In genomic region chr2:216369821-216370220, GRCh38 we compare ENCODE assay signal across 41 cellular contexts. TPM values are rescaled to one million over a fixed set of nuclear protein-coding genes. Genes with fewer than 3 reads are reported as not detected.
DNase-seq lines count a peak whose midpoint lies in the region; ATAC-seq, FAIRE-seq and TF ChIP-seq lines count a peak whose summit lies in the region.
"Had no signal": no experiment of that assay in that cellular context is flagged by ENCODE, and none has a peak within 500 bp of the region (broad histone marks: within the 10 kb centered on the region; RNA-seq: fewer than 3 reads in every experiment).

No MANE protein-coding gene starts in this region.

- H3K56ac ChIP-seq in H9 (ENCODE audit: insufficient read length, low read depth, low read length), result no peak overlapping the region

- H3K4me2 ChIP-seq in H9 (ENCODE audit: insufficient read depth, insufficient read length, low read length) (no peak overlapping the region), astrocyte (ENCODE audit: low read length) (peak overlapping the region; percentile 96)

- H4K91ac ChIP-seq in H9 (ENCODE audit: insufficient read length, low read depth, low read length), result no peak overlapping the region

- H3K9me3 Mint-ChIP-seq in H9 (no peaks in the 10 kb centered on the region), astrocyte (ENCODE audit: unreplicated experiment) (peaks cover 2% of the 10 kb centered on the region), nephron progenitor cell (no peaks in the 10 kb centered on the region)
- H3K9me3 Mint-ChIP-seq: activated CD8-positive, alpha-beta T cell treated with anti-CD3 and anti-CD28 coated beads for 36 hours; activated naive CD4-positive, alpha-beta T cell treated with anti-CD3 and anti-CD28 coated beads, Interleukin-2, amount 10 ng/mL, durations not matched to agents 7 days and 5 days had no signal

- H3K9ac ChIP-seq in H9 (ENCODE audit: extremely low read depth, insufficient read length, low read length) (no peak overlapping the region), astrocyte (ENCODE audit: low read length) (no peak overlapping the region)

- peaks cover 66% of the 10 kb centered on the region for H3K27me3 Mint-ChIP-seq in H9 (ENCODE audit: low read depth)
- no peaks in the 10 kb centered on the region for H3K27me3 Mint-ChIP-seq in astrocyte (ENCODE audit: low read depth, unreplicated experiment)
- H3K27me3 Mint-ChIP-seq in nephron progenitor cell (ENCODE audit: low read depth, poor library complexity), result peaks cover 91% of the 10 kb centered on the region

- no peak overlapping the region for H2AFZ ChIP-seq in H9 (ENCODE audit: low read length)
- no peak overlapping the region for H2AFZ ChIP-seq in astrocyte (ENCODE audit: low read depth, low read length)

- H3T11ph ChIP-seq in H9 (ENCODE audit: low read length), result no peak overlapping the region

- H2BK5ac ChIP-seq in H9 (ENCODE audit: insufficient read length, low read length), result no peak overlapping the region

- peak overlapping the region in 1 of 3 experiments; percentile 68; a peak in 1 of 7 replicates for H3K27ac Mint-ChIP-seq in H9
- H3K27ac Mint-ChIP-seq in astrocyte (ENCODE audit: unreplicated experiment), result no peak overlapping the region
- H3K27ac Mint-ChIP-seq in nephron progenitor cell, result no peak overlapping the region
- H3K27ac Mint-ChIP-seq: activated CD8-positive, alpha-beta T cell treated with anti-CD3 and anti-CD28 coated beads for 36 hours; activated naive CD4-positive, alpha-beta T cell treated with anti-CD3 and anti-CD28 coated beads, Interleukin-2, amount 10 ng/mL, durations not matched to agents 7 days and 5 days had no signal

- DNase-seq in AG09309 (ENCODE audit: low read depth) (no peak), H9 (no peak), astrocyte (ENCODE audit: low read depth) (no peak), nephron progenitor cell (no peak), breast epithelium (ENCODE audit: low spot score in 2 of 2) (no peak), anterior cingulate cortex (lab: John Stamatoyannopoulos, UW) (no peak), posterior vena cava (ENCODE audit: low spot score) (no peak)
- DNase-seq: activated CD4-positive, alpha-beta T cell treated with anti-CD3 and anti-CD28 coated beads for 1 hour; activated CD8-positive, alpha-beta memory T cell treated with anti-CD3 and anti-CD28 coated beads, Interleukin-2, amount 50 U/mL, for 48 hours; activated CD8-positive, alpha-beta T cell treated with anti-CD3 and anti-CD28 coated beads for 36 hours; activated naive CD4-positive, alpha-beta T cell treated with anti-CD3 and anti-CD28 coated beads, Interleukin-2, amount 10 ng/mL, durations not matched to agents 7 days and 5 days; amniotic stem cell; COR-L47; DMS53; effector CD8-positive, alpha-beta T cell; foreskin melanocyte; GOT3; heart right ventricle; Karpas-422; kidney; left ventricle myocardium superior; mesendoderm; NCI-H1417 treated with DMSO at 0.1 percent for 48 hours; NCI-H2029 treated with DMSO at 0.1 percent for 48 hours; NCI-H2227 treated with DMSO at 0.1 percent for 48 hours; NCI-H526 treated with DMSO at 0.1 percent for 48 hours; NK-92 treated with Interleukin-12 subunit alpha and Interleukin-12 subunit beta, amount 100 ng/mL, for 24 hours; posterior cingulate gyrus; right lobe of liver; stimulated activated CD4-positive, alpha-beta T cell treated with anti-CD3 and anti-CD28 coated beads, Interleukin-12 subunit alpha, Interleukin-12 subunit beta, amount 100 ng/mL, for 4 hours; stimulated activated CD4-positive, alpha-beta T cell treated with anti-CD3 and anti-CD28 coated beads, Interleukin-2, amount 100 ng/mL, for 48 hours; T-helper 2 cell; thyroid gland had no signal

- no peak overlapping the region for H4K8ac ChIP-seq in H9 (replicated peaks; ENCODE audit: insufficient read length, low read depth, low read length)

- H3K36me3 ChIP-seq in astrocyte (ENCODE audit: insufficient read depth, low read length) (no peaks in the 10 kb centered on the region), breast epithelium (no peaks in the 10 kb centered on the region)
- H3K36me3 ChIP-seq: heart right ventricle, neutrophil, right lobe of liver, thyroid gland, vagina had no signal

- H3K27ac ChIP-seq in H9 (ENCODE audit: insufficient read length, low read depth, low read length), result no peak overlapping the region
- no peak overlapping the region for H3K27ac ChIP-seq in astrocyte (ENCODE audit: low read depth, low read length)
- H3K27ac ChIP-seq in breast epithelium, result no peak overlapping the region
- H3K27ac ChIP-seq: C4-2B, heart right ventricle, neutrophil, right lobe of liver, thyroid gland, vagina had no signal

- H3K9me3 ChIP-seq in H9 (ENCODE audit: control insufficient read depth, low read depth, low read length) (no peaks in the 10 kb centered on the region), astrocyte (ENCODE audit: insufficient read depth, low read depth, low read length) (no peaks in the 10 kb centered on the region), breast epithelium (no peaks in the 10 kb centered on the region)
- H3K9me3 ChIP-seq: heart right ventricle, neutrophil, right lobe of liver, thyroid gland, vagina had no signal

- no peak for FAIRE-seq in astrocyte (lab: Jason Lieb, UNC)
- FAIRE-seq: bronchial epithelial cell, colon, GM12892, kidney had no signal

- no peak overlapping the region for H2BK12ac ChIP-seq in H9 (ENCODE audit: insufficient read length, low read depth, low read length)

- H3K27me3 ChIP-seq in H9 (ENCODE audit: insufficient read depth, low read length) (peaks cover 6% of the 10 kb centered on the region; the same call in 1 of the 2 replicates), astrocyte (ENCODE audit: insufficient read depth, low read length) (no peaks in the 10 kb centered on the region), breast epithelium (peaks cover 8 to 70% of the 10 kb centered on the region in 2 donors)
- H3K27me3 ChIP-seq: thyroid gland had no signal

- H4K5ac ChIP-seq in H9 (ENCODE audit: insufficient read length, low read depth, low read length), result no peak overlapping the region

- no peak overlapping the region for H3K14ac ChIP-seq in H9 (ENCODE audit: insufficient read depth, low read length)

- H3K36me3 Mint-ChIP-seq in H9 (ENCODE audit: insufficient read depth in 1 of 3, low read depth in 3 of 3) (no peaks in the 10 kb centered on the region), astrocyte (ENCODE audit: low read depth, unreplicated experiment) (peaks cover 3% of the 10 kb centered on the region), nephron progenitor cell (ENCODE audit: low read depth) (no peaks in the 10 kb centered on the region)
- H3K36me3 Mint-ChIP-seq: activated naive CD4-positive, alpha-beta T cell treated with anti-CD3 and anti-CD28 coated beads, Interleukin-2, amount 10 ng/mL, durations not matched to agents 7 days and 5 days had no signal

- H3K23me2 ChIP-seq in H9 (ENCODE audit: insufficient read length, low read depth, low read length, poor library complexity, severe bottlenecking), result peaks cover 20% of the 10 kb centered on the region

- H3K79me2 ChIP-seq in H9 (ENCODE audit: insufficient read depth, low read length) (no peaks in the 10 kb centered on the region), astrocyte (ENCODE audit: insufficient read depth, low read length) (peaks cover 39% of the 10 kb centered on the region)

- H4K20me1 ChIP-seq in H9 (ENCODE audit: control insufficient read depth, insufficient read depth, insufficient read length) (no peaks in the 10 kb centered on the region), astrocyte (ENCODE audit: insufficient read depth, low read length) (peaks cover 33% of the 10 kb centered on the region)

- H3K4me1 ChIP-seq in H9 (ENCODE audit: insufficient read depth, low read length), result peaks cover 5% of the 10 kb centered on the region; the same call in 1 of the 2 replicates
- peaks cover 35% of the 10 kb centered on the region for H3K4me1 ChIP-seq in astrocyte (ENCODE audit: insufficient read depth, low read length)
- H3K4me1 ChIP-seq in breast epithelium, result peaks cover 0 to 7% of the 10 kb centered on the region in 2 donors

- no peak for ATAC-seq in GM18909 (IDR thresholded peaks at IDR 0.05; ENCODE audit: poor library complexity, unreplicated experiment)
- ATAC-seq: activated CD8-positive, alpha-beta T cell treated with anti-CD3 and anti-CD28 coated beads for 36 hours; heart right ventricle; left ventricle myocardium superior; right lobe of liver; Right ventricle myocardium inferior had no signal

- TF ChIP-seq CTCF in AG09309 (IDR thresholded peaks at IDR 0.05; ENCODE audit: control insufficient read depth, insufficient read depth, low read depth, low read length, missing control alignments) (no peak), H9 (conservative IDR thresholded peaks at IDR 0.05) (no peak), astrocyte (IDR thresholded peaks at IDR 0.05; ENCODE audit: insufficient read depth, low read depth, low read length) (no peak), nephron progenitor cell (IDR thresholded peaks at IDR 0.05) (no peak), breast epithelium (IDR thresholded peaks at IDR 0.05) (no peak)

- H3K4me1 Mint-ChIP-seq in H9, result peaks cover 25 to 41% of the 10 kb centered on the region in 2 experiments
- peaks cover 46% of the 10 kb centered on the region for H3K4me1 Mint-ChIP-seq in astrocyte (ENCODE audit: low read depth, unreplicated experiment)
- peaks cover 16% of the 10 kb centered on the region for H3K4me1 Mint-ChIP-seq in nephron progenitor cell

- no peak overlapping the region for H2BK120ac ChIP-seq in H9 (ENCODE audit: low read depth, low read length, poor library complexity, severe bottlenecking)

- H3K79me1 ChIP-seq in H9 (ENCODE audit: insufficient read depth, low read depth, low read length, poor library complexity, severe bottlenecking), result no peaks in the 10 kb centered on the region

- H2AK5ac ChIP-seq in H9 (ENCODE audit: insufficient read length, low read length), result no peak overlapping the region

- no peak overlapping the region for H2BK15ac ChIP-seq in H9 (ENCODE audit: low read depth, low read length)

- H3K4me3 Mint-ChIP-seq in H9 (peak overlapping the region; percentile 14 to 92; a peak in 3 of 5 replicates), astrocyte (ENCODE audit: unreplicated experiment) (peak overlapping the region; percentile 89), nephron progenitor cell (peak overlapping the region; percentile 46)
- H3K4me3 Mint-ChIP-seq: activated CD8-positive, alpha-beta T cell treated with anti-CD3 and anti-CD28 coated beads for 36 hours; activated naive CD4-positive, alpha-beta T cell treated with anti-CD3 and anti-CD28 coated beads, Interleukin-2, amount 10 ng/mL, durations not matched to agents 7 days and 5 days had no signal

- no peak overlapping the region for H3K23ac ChIP-seq in H9 (ENCODE audit: insufficient read length, low read depth, low read length)

- WGBS in H9 (ENCODE audit: extremely low coverage, insufficient read length, low lambda C conversion rate), result no CpG with 5 or more reads among the region's 18 CpGs

- no peak for TF ChIP-seq POLR2A in breast epithelium (IDR thresholded peaks at IDR 0.05)

- intact Hi-C loops in breast epithelium (cut with DNase I; ENCODE audit: low total_unique reads) (no loop called here), posterior vena cava (cut with DNase I) (no loop called here)

- no peak overlapping the region for H3K18ac ChIP-seq in H9 (ENCODE audit: insufficient read length, low read depth, low read length)

- H2BK20ac ChIP-seq in H9 (ENCODE audit: low read depth, low read length, poor library complexity, severe bottlenecking), result no peak overlapping the region

- H3K4me3 ChIP-seq in AG09309 (ENCODE audit: control insufficient read depth, low read depth, low read length), result peak overlapping the region; percentile 10
- H3K4me3 ChIP-seq in astrocyte (ENCODE audit: insufficient read depth, low read depth, low read length), result peak overlapping the region; percentile 31
- H3K4me3 ChIP-seq in breast epithelium, result no peak overlapping the region
- H3K4me3 ChIP-seq: heart right ventricle, right lobe of liver, thyroid gland, vagina had no signal

- no peak overlapping the region for H3K4ac ChIP-seq in H9 (ENCODE audit: low read depth, low read length)

RNA-seq across cellular contexts. Expression of gene MARCHF4, which starts 2.5 kb away (rescaled TPM):
- total RNA-seq in H9 (2021) (0.26 and 0.33 TPM in 2 replicates), astrocyte (28.1 and 42.8 TPM in 2 replicates), breast epithelium (not detected), posterior vena cava (not detected)
- total RNA-seq: activated CD8-positive, alpha-beta T cell treated with anti-CD3 and anti-CD28 coated beads for 36 hours; bronchial epithelial cell; kidney; left ventricle myocardium superior; right lobe of liver; vagina had no signal

RNA-seq across cellular contexts. Expression of gene SMARCAL1, which starts 42.5 kb away (rescaled TPM):
- 15.6 and 16.5 TPM in 2 replicates for total RNA-seq in H9 (2021)
- 35.2 and 37.6 TPM in 2 replicates for total RNA-seq in astrocyte
- 10 to 100 TPM; 12.0 to 28.1 (median 20.6) TPM for total RNA-seq in breast epithelium
- total RNA-seq in posterior vena cava, result 10 to 100 TPM; 13.6 to 14.5 TPM

Comparison
In these comparisons a context has a peak if more than half of its experiments do, and no peak if none do; other contexts are left out.
1. H3K4me3 ChIP-seq: peak in AG09309 (single experiment) and astrocyte (single experiment); none in breast epithelium (0 of 3).
2. RNA of gene MARCHF4, which starts 2.5 kb away (total RNA-seq): 28.1 to 42.8 TPM in astrocyte; 0.26 to 0.33 TPM in H9, not detected in breast epithelium and not detected in posterior vena cava; every median in the first group is over 10 times any median in the second.
3. Peak in every context shown above with its lines, with median percentiles within 50 percentile points of each other: H3K4me3 Mint-ChIP-seq.